11 cellular contexts compared by ENCODE assay signal in genomic region chr18:70659026-70659726, GRCh38.
DNase-seq lines count a peak whose midpoint lies in the region; ATAC-seq and TF ChIP-seq lines count a peak whose summit lies in the region.
"Had no signal": no experiment of that assay in that cellular context is flagged by ENCODE, and none has a peak within 500 bp of the region (broad histone marks: within the 10 kb centered on the region; RNA-seq: fewer than 3 reads in every experiment).

No MANE protein-coding gene starts in this region.

- H3K9me3 ChIP-seq in GM23248 (ENCODE audit: low read depth), result no peaks in the 10 kb centered on the region
- no peaks in the 10 kb centered on the region for H3K9me3 ChIP-seq in osteoblast (ENCODE audit: low read depth, low read length)

- CTCF ChIA-PET in activated CD8-positive, alpha-beta memory T cell treated with anti-CD3 and anti-CD28 coated beads, Interleukin-2, amount 10 ng/mL, durations not matched to agents 7 days and 5 days (lab: Charles Lee), result no interaction called here

- H3K4me3 Mint-ChIP-seq in activated naive CD8-positive, alpha-beta T cell treated with anti-CD3 and anti-CD28 coated beads, Interleukin-2, amount 10 ng/mL, durations not matched to agents 7 days and 5 days, result peak overlapping the region; percentile 73
- no peak overlapping the region for H3K4me3 Mint-ChIP-seq in activated CD8-positive, alpha-beta memory T cell treated with anti-CD3 and anti-CD28 coated beads, Interleukin-2, amount 10 ng/mL, durations not matched to agents 7 days and 5 days
- H3K4me3 Mint-ChIP-seq: nephron had no signal

- no peaks in the 10 kb centered on the region for H3K9me2 ChIP-seq in GM23248 (ENCODE audit: insufficient read depth)

- H3K27ac ChIP-seq in GM23248 (no peak overlapping the region), osteoblast (ENCODE audit: low read depth, low read length) (no peak overlapping the region)

- TF ChIP-seq CTCF in osteoblast (IDR thresholded peaks at IDR 0.05; ENCODE audit: extremely low read depth, low read depth, low read length), result no peak

- no peaks in the 10 kb centered on the region for H3K9me3 Mint-ChIP-seq in activated naive CD8-positive, alpha-beta T cell treated with anti-CD3 and anti-CD28 coated beads, Interleukin-2, amount 10 ng/mL, durations not matched to agents 7 days and 5 days
- peaks cover 2% of the 10 kb centered on the region for H3K9me3 Mint-ChIP-seq in activated CD8-positive, alpha-beta memory T cell treated with anti-CD3 and anti-CD28 coated beads, Interleukin-2, amount 10 ng/mL, durations not matched to agents 7 days and 5 days (ENCODE audit: low read depth)
- H3K9me3 Mint-ChIP-seq: nephron had no signal

- H3K27me3 Mint-ChIP-seq in activated naive CD8-positive, alpha-beta T cell treated with anti-CD3 and anti-CD28 coated beads, Interleukin-2, amount 10 ng/mL, durations not matched to agents 7 days and 5 days, result no peaks in the 10 kb centered on the region
- no peaks in the 10 kb centered on the region for H3K27me3 Mint-ChIP-seq in activated CD8-positive, alpha-beta memory T cell treated with anti-CD3 and anti-CD28 coated beads, Interleukin-2, amount 10 ng/mL, durations not matched to agents 7 days and 5 days

- H3K4me1 ChIP-seq in GM23248 (ENCODE audit: insufficient read depth) (no peaks in the 10 kb centered on the region), osteoblast (ENCODE audit: insufficient read depth, low read length) (no peaks in the 10 kb centered on the region)

- H3K4me1 Mint-ChIP-seq in activated naive CD8-positive, alpha-beta T cell treated with anti-CD3 and anti-CD28 coated beads, Interleukin-2, amount 10 ng/mL, durations not matched to agents 7 days and 5 days, result peaks cover 23% of the 10 kb centered on the region
- no peaks in the 10 kb centered on the region for H3K4me1 Mint-ChIP-seq in activated CD8-positive, alpha-beta memory T cell treated with anti-CD3 and anti-CD28 coated beads, Interleukin-2, amount 10 ng/mL, durations not matched to agents 7 days and 5 days
- H3K4me1 Mint-ChIP-seq: nephron had no signal

- H3K4me3 ChIP-seq in GM23248 (peak overlapping the region; percentile 51), osteoblast (ENCODE audit: insufficient read depth, low read length) (no peak overlapping the region)

- peak; percentile 85 for ATAC-seq in activated naive CD8-positive, alpha-beta T cell treated with anti-CD3 and anti-CD28 coated beads, Interleukin-2, amount 10 ng/mL, durations not matched to agents 7 days and 5 days (ENCODE audit: low read depth)
- ATAC-seq in GM21367 (IDR thresholded peaks at IDR 0.05; ENCODE audit: unreplicated experiment) (no peak), GM18505 (IDR thresholded peaks at IDR 0.05; ENCODE audit: unreplicated experiment) (no peak)
- no peak for ATAC-seq in activated CD8-positive, alpha-beta memory T cell treated with anti-CD3 and anti-CD28 coated beads, Interleukin-2, amount 10 ng/mL, durations not matched to agents 7 days and 5 days

- H3K4me2 ChIP-seq in GM23248 (ENCODE audit: unreplicated experiment) (peak overlapping the region; percentile 53), osteoblast (ENCODE audit: insufficient read depth, low read length) (no peak overlapping the region)

- TF ChIP-seq POLR2A in GM18505 (IDR thresholded peaks at IDR 0.05; ENCODE audit: borderline replicate concordance, extremely low read depth, insufficient read depth, insufficient read length), result no peak

- peak overlapping the region; percentile 74 for H3K27ac Mint-ChIP-seq in activated naive CD8-positive, alpha-beta T cell treated with anti-CD3 and anti-CD28 coated beads, Interleukin-2, amount 10 ng/mL, durations not matched to agents 7 days and 5 days
- H3K27ac Mint-ChIP-seq in activated CD8-positive, alpha-beta memory T cell treated with anti-CD3 and anti-CD28 coated beads, Interleukin-2, amount 10 ng/mL, durations not matched to agents 7 days and 5 days, result no peak overlapping the region
- H3K27ac Mint-ChIP-seq: nephron had no signal

- in situ Hi-C loops in GM23248 (cut with MboI), result no loop called here

- H4K20me1 ChIP-seq in GM23248 (ENCODE audit: insufficient read depth) (no peaks in the 10 kb centered on the region), osteoblast (ENCODE audit: insufficient read depth, low read length) (no peaks in the 10 kb centered on the region)

- H2AFZ ChIP-seq in GM23248, result peak overlapping the region; percentile 45; the same call in 1 of the 2 replicates
- no peak overlapping the region for H2AFZ ChIP-seq in osteoblast (ENCODE audit: low read length)

- H3K36me3 Mint-ChIP-seq in activated naive CD8-positive, alpha-beta T cell treated with anti-CD3 and anti-CD28 coated beads, Interleukin-2, amount 10 ng/mL, durations not matched to agents 7 days and 5 days, result no peaks in the 10 kb centered on the region
- no peaks in the 10 kb centered on the region for H3K36me3 Mint-ChIP-seq in activated CD8-positive, alpha-beta memory T cell treated with anti-CD3 and anti-CD28 coated beads, Interleukin-2, amount 10 ng/mL, durations not matched to agents 7 days and 5 days

- H3K27me3 ChIP-seq in GM23248 (replicated peaks; ENCODE audit: insufficient read depth) (no peaks in the 10 kb centered on the region), osteoblast (ENCODE audit: insufficient read depth, low read length) (no peaks in the 10 kb centered on the region)

- H3K9ac ChIP-seq in GM23248, result no peak overlapping the region

- no peaks in the 10 kb centered on the region for H3F3A ChIP-seq in GM23248 (ENCODE audit: insufficient read depth)

- H3K79me2 ChIP-seq in GM23248 (ENCODE audit: insufficient read depth), result no peaks in the 10 kb centered on the region
- no peaks in the 10 kb centered on the region for H3K79me2 ChIP-seq in osteoblast (ENCODE audit: insufficient read depth, low read length)

- WGBS in GM23248 (ENCODE audit: low coverage in 1 of 2, low lambda C conversion rate in 2 of 2, missing lambda C conversion rate in 2 of 2), 2 experiments, result 18 to 20% methylated on average over 11 of the region's 11 CpGs

- POLR2A ChIA-PET in activated naive CD8-positive, alpha-beta T cell treated with anti-CD3 and anti-CD28 coated beads, Interleukin-2, amount 10 ng/mL, durations not matched to agents 7 days and 5 days (lab: Charles Lee), result no interaction called here

- no peaks in the 10 kb centered on the region for H3K36me3 ChIP-seq in GM23248 (ENCODE audit: low read depth)
- H3K36me3 ChIP-seq in osteoblast (ENCODE audit: insufficient read depth, low read length), result no peaks in the 10 kb centered on the region

- peak; percentile 42 for DNase-seq in GM23248
- peak in 3 of 5 experiments; percentile 22 to 67 (median 47) for DNase-seq in T-helper 2 cell
- DNase-seq in activated naive CD8-positive, alpha-beta T cell treated with anti-CD3 and anti-CD28 coated beads, Interleukin-2, amount 10 ng/mL, durations not matched to agents 7 days and 5 days, result no peak
- peak; percentile 38 for DNase-seq in osteoblast (ENCODE audit: insufficient read length, low spot score, missing footprints)
- DNase-seq in midbrain (lab: John Stamatoyannopoulos, UW), result no peak
- no peak for DNase-seq in activated CD8-positive, alpha-beta memory T cell treated with anti-CD3 and anti-CD28 coated beads, Interleukin-2, amount 10 ng/mL, durations not matched to agents 7 days and 5 days
- DNase-seq: glutamatergic neuron, NCI-H2171 treated with DMSO at 0.1 percent for 48 hours had no signal

Comparison
In these comparisons a context has a peak if more than half of its experiments do, and no peak if none do; other contexts are left out.
1. DNase-seq: peak in GM23248 (single experiment), T-helper 2 cell (3 of 5) and osteoblast (single experiment); none in activated naive CD8-positive, alpha-beta T cell treated with anti-CD3 and anti-CD28 coated beads, Interleukin-2, amount 10 ng/mL, durations not matched to agents 7 days and 5 days (single experiment), midbrain (single experiment) and activated CD8-positive, alpha-beta memory T cell treated with anti-CD3 and anti-CD28 coated beads, Interleukin-2, amount 10 ng/mL, durations not matched to agents 7 days and 5 days (single experiment).